7 cellular contexts compared by ENCODE assay signal in the genomic region with DNA sequence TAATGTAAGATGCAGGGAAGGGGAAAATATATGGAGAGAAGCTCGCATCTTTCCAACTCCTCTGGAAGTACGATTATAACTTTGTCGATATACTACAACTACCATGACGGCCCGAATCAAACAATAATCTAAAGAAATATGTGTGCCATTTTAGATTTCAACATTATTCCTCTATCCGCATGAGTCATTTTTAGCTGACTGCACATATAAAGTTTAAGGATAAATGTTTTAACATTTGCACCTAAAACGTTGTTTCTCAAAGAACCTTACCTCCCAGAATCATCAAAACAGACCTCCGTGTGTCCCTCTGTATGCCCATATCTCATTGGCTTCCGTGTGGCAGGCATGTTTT. TPM values are rescaled to one million over a fixed set of nuclear protein-coding genes. Genes with fewer than 3 reads are reported as not detected.
DNase-seq lines count a peak whose midpoint lies in the region; ATAC-seq and TF ChIP-seq lines count a peak whose summit lies in the region.

No MANE protein-coding gene starts in this region.

- ATAC-seq in WTC11 (no peak), HG03520 (IDR thresholded peaks at IDR 0.05; ENCODE audit: unreplicated experiment) (no peak)
- no peak for ATAC-seq in stimulated activated effector memory CD8-positive, alpha-beta T cell treated with anti-CD3 and anti-CD28 coated beads, Interleukin-12 subunit alpha, Interleukin-12 subunit beta, amount 100 ng/mL, for 72 hours

- H3K4me3 ChIP-seq in HEK293 (ENCODE audit: low read depth, low read length) (peak overlapping the region; percentile 99), iPS DF 6.9 (ENCODE audit: low read length) (peak overlapping the region; percentile 99)

- no peaks in the 10 kb centered on the region for H3K9me3 ChIP-seq in HEK293 (ENCODE audit: control insufficient read depth, insufficient read depth, low read depth, low read length)
- H3K9me3 ChIP-seq in iPS DF 6.9 (ENCODE audit: control insufficient read depth, insufficient read depth, low read length) = no peaks in the 10 kb centered on the region

- H3K36me3 ChIP-seq in HEK293 (ENCODE audit: control insufficient read depth in 2 of 2, insufficient read depth in 1 of 2, low read length in 2 of 2) = peaks cover 12 to 19% of the 10 kb centered on the region in 2 experiments; a peak in 2 of 3 replicates
- H3K36me3 ChIP-seq in iPS DF 6.9 (ENCODE audit: control insufficient read depth, insufficient read depth, low read length) = no peaks in the 10 kb centered on the region

- no peaks in the 10 kb centered on the region for H3K27me3 ChIP-seq in iPS DF 6.9 (ENCODE audit: control insufficient read depth, insufficient read depth, low read length)

- no CpG with 5 or more reads among the region's 9 CpGs for WGBS in iPS DF 6.9 (ENCODE audit: insufficient coverage, insufficient read length)

- peak overlapping the region; percentile 86 for H3K4me3 Mint-ChIP-seq in WTC11
- peak overlapping the region; percentile 86 for H3K4me3 Mint-ChIP-seq in stimulated activated effector memory CD8-positive, alpha-beta T cell treated with anti-CD3 and anti-CD28 coated beads, Interleukin-12 subunit alpha, Interleukin-12 subunit beta, amount 100 ng/mL, for 72 hours

- POLR2A ChIA-PET in HEK293 (lab: Yijun Ruan, JAX) (interaction anchor here (0.7 to 3.6 kb wide), 14 partner anchors 8 to 538 kb away, joined by 3 to 47 read pairs (median 4); a partner anchor contains a TSS), WTC11 (lab: Charles Lee) (interaction anchor here (0.7 to 2.4 kb wide), 7 partner anchors 8 to 123 kb away, joined by 3 to 44 read pairs (median 3); a partner anchor contains a TSS)

- H3K36me3 Mint-ChIP-seq in WTC11 = peaks cover 18% of the 10 kb centered on the region
- peaks cover 52% of the 10 kb centered on the region for H3K36me3 Mint-ChIP-seq in stimulated activated effector memory CD8-positive, alpha-beta T cell treated with anti-CD3 and anti-CD28 coated beads, Interleukin-12 subunit alpha, Interleukin-12 subunit beta, amount 100 ng/mL, for 72 hours

- H3K27ac Mint-ChIP-seq in WTC11 = peak overlapping the region; percentile 97
- peak overlapping the region; percentile 97 for H3K27ac Mint-ChIP-seq in stimulated activated effector memory CD8-positive, alpha-beta T cell treated with anti-CD3 and anti-CD28 coated beads, Interleukin-12 subunit alpha, Interleukin-12 subunit beta, amount 100 ng/mL, for 72 hours

- peaks cover 54% of the 10 kb centered on the region for H3K4me1 Mint-ChIP-seq in WTC11
- H3K4me1 Mint-ChIP-seq in stimulated activated effector memory CD8-positive, alpha-beta T cell treated with anti-CD3 and anti-CD28 coated beads, Interleukin-12 subunit alpha, Interleukin-12 subunit beta, amount 100 ng/mL, for 72 hours = peaks cover 34% of the 10 kb centered on the region

- no peaks in the 10 kb centered on the region for H3K27me3 Mint-ChIP-seq in WTC11 (ENCODE audit: low read depth)

- no peaks in the 10 kb centered on the region for H3K9me3 Mint-ChIP-seq in WTC11
- H3K9me3 Mint-ChIP-seq in stimulated activated effector memory CD8-positive, alpha-beta T cell treated with anti-CD3 and anti-CD28 coated beads, Interleukin-12 subunit alpha, Interleukin-12 subunit beta, amount 100 ng/mL, for 72 hours = no peaks in the 10 kb centered on the region

- DNase-seq in WTC11 (ENCODE audit: low spot score) (no peak), iPS DF 6.9 (ENCODE audit: low read depth, low spot score) (no peak), nucleus accumbens (lab: John Stamatoyannopoulos, UW) (no peak), ureter (ENCODE audit: low spot score) (no peak)
- no peak for DNase-seq in stimulated activated effector memory CD8-positive, alpha-beta T cell treated with anti-CD3 and anti-CD28 coated beads, Interleukin-12 subunit alpha, Interleukin-12 subunit beta, amount 100 ng/mL, for 72 hours (ENCODE audit: low spot score in 2 of 2)

- CTCF ChIA-PET in HEK293 (lab: Yijun Ruan, JAX) (interaction anchor here (0.6 to 1.0 kb wide), 3 partner anchors 24 to 1560 kb away, joined by 3 to 6 read pairs (median 3); no protein-coding TSS in a partner anchor), WTC11 (lab: Charles Lee) (interaction anchor here (0.8 to 6.0 kb wide), 3 partner anchors 25 to 123 kb away, joined by 3 to 43 read pairs (median 3); a partner anchor contains a TSS)

- TF ChIP-seq CTCF in HEK293 (tag by site-specific recombination; IDR thresholded peaks at IDR 0.05) (no peak), WTC11 (IDR thresholded peaks at IDR 0.05) (no peak)

- H3K4me1 ChIP-seq in HEK293 (ENCODE audit: control insufficient read depth, insufficient read depth, low read length) (peaks cover 24% of the 10 kb centered on the region), iPS DF 6.9 (ENCODE audit: control insufficient read depth, insufficient read depth, low read length) (no peaks in the 10 kb centered on the region)

- H3K27ac ChIP-seq in HEK293 (ENCODE audit: extremely low read depth, low read depth, low read length) (peak overlapping the region; percentile 89), iPS DF 6.9 (ENCODE audit: low read length) (no peak overlapping the region)

TF ChIP-seq in HEK293, 187 proteins besides CTCF, POLR2A, EP300 and RAD21 (continues in another document):
- TF ChIP-seq ZNF707 (tag by site-specific recombination; IDR thresholded peaks at IDR 0.05) (no peak), ZNF529 (tag by site-specific recombination; IDR thresholded peaks at IDR 0.05; ENCODE audit: insufficient replicate concordance) (no peak), ZNF747 (tag by site-specific recombination; IDR thresholded peaks at IDR 0.05) (no peak), ZIC2 (tag by site-specific recombination; IDR thresholded peaks at IDR 0.05) (no peak), GLI2 (tag by site-specific recombination; IDR thresholded peaks at IDR 0.05; ENCODE audit: borderline replicate concordance, low read depth) (no peak), ZXDB (tag by site-specific recombination; IDR thresholded peaks at IDR 0.05) (no peak), KLF1 (tag by site-specific recombination; IDR thresholded peaks at IDR 0.05) (no peak), ZNF701 (tag by site-specific recombination; IDR thresholded peaks at IDR 0.05) (no peak), ZNF140 (tag by site-specific recombination; IDR thresholded peaks at IDR 0.05) (no peak), ZEB2 (tag by site-specific recombination; IDR thresholded peaks at IDR 0.05) (no peak), ZNF132 (tag by site-specific recombination; IDR thresholded peaks at IDR 0.05; ENCODE audit: borderline replicate concordance) (no peak), ZNF433 (tag by site-specific recombination; IDR thresholded peaks at IDR 0.05; ENCODE audit: low read depth) (no peak), ZNF416 (tag by site-specific recombination; IDR thresholded peaks at IDR 0.05) (no peak)
- TF ChIP-seq, protein P1, sequence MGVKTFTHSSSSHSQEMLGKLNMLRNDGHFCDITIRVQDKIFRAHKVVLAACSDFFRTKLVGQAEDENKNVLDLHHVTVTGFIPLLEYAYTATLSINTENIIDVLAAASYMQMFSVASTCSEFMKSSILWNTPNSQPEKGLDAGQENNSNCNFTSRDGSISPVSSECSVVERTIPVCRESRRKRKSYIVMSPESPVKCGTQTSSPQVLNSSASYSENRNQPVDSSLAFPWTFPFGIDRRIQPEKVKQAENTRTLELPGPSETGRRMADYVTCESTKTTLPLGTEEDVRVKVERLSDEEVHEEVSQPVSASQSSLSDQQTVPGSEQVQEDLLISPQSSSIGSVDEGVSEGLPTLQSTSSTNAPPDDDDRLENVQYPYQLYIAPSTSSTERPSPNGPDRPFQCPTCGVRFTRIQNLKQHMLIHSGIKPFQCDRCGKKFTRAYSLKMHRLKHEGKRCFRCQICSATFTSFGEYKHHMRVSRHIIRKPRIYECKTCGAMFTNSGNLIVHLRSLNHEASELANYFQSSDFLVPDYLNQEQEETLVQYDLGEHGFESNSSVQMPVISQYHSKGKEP (tag by site-specific recombination; IDR thresholded peaks at IDR 0.05) = no peak

TF ChIP-seq in WTC11, 78 proteins besides CTCF, POLR2A, EP300 and RAD21 (continues in another document):
- TF ChIP-seq HMGA2 (CRISPR knock-in tag; IDR thresholded peaks at IDR 0.05) = no peak
- TF ChIP-seq ZNF219 (CRISPR knock-in tag; IDR thresholded peaks at IDR 0.05; ENCODE audit: borderline replicate concordance) = no peak
- no peak for TF ChIP-seq SP1 (CRISPR knock-in tag; conservative IDR thresholded peaks at IDR 0.05)
- no peak for TF ChIP-seq TEAD4 (CRISPR knock-in tag; IDR thresholded peaks at IDR 0.05)
- TF ChIP-seq, protein P2, sequence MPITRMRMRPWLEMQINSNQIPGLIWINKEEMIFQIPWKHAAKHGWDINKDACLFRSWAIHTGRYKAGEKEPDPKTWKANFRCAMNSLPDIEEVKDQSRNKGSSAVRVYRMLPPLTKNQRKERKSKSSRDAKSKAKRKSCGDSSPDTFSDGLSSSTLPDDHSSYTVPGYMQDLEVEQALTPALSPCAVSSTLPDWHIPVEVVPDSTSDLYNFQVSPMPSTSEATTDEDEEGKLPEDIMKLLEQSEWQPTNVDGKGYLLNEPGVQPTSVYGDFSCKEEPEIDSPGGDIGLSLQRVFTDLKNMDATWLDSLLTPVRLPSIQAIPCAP (CRISPR knock-in tag; IDR thresholded peaks at IDR 0.05) = no peak
- TF ChIP-seq CBFB (CRISPR knock-in tag; IDR thresholded peaks at IDR 0.05; ENCODE audit: low read depth) = no peak
- no peak for TF ChIP-seq FOXK1 (CRISPR knock-in tag; IDR thresholded peaks at IDR 0.05)
- no peak for TF ChIP-seq OVOL2 (CRISPR knock-in tag; IDR thresholded peaks at IDR 0.05; ENCODE audit: borderline replicate concordance)
- no peak for TF ChIP-seq ZNF317 (CRISPR knock-in tag; IDR thresholded peaks at IDR 0.05; ENCODE audit: borderline replicate concordance, low read depth)
- no peak for TF ChIP-seq IRF2 (CRISPR knock-in tag; IDR thresholded peaks at IDR 0.05; ENCODE audit: borderline replicate concordance, low read depth)

RNA-seq across cellular contexts. Expression of a gene that starts 0.5 kb away (rescaled TPM):
- total RNA-seq in WTC11 (2021) (64.4 to 76.1 TPM (median 67.3 TPM) in 3 replicates), ureter (6.6 TPM)

RNA-seq across cellular contexts. Expression of a gene that starts 0.6 kb away (rescaled TPM):
- total RNA-seq in WTC11 (2021) = 20.7 to 21.3 TPM (median 21.2 TPM) in 3 replicates
- 29.2 TPM for total RNA-seq in ureter

RNA-seq across cellular contexts. Expression of a gene that starts 25.0 kb away (rescaled TPM):
- total RNA-seq in WTC11 (2021) = 97.9 to 107 TPM (median 107 TPM) in 3 replicates
- total RNA-seq in ureter = 94.7 TPM
